ENCODE assay signal across 8 cellular contexts in the genomic region with DNA sequence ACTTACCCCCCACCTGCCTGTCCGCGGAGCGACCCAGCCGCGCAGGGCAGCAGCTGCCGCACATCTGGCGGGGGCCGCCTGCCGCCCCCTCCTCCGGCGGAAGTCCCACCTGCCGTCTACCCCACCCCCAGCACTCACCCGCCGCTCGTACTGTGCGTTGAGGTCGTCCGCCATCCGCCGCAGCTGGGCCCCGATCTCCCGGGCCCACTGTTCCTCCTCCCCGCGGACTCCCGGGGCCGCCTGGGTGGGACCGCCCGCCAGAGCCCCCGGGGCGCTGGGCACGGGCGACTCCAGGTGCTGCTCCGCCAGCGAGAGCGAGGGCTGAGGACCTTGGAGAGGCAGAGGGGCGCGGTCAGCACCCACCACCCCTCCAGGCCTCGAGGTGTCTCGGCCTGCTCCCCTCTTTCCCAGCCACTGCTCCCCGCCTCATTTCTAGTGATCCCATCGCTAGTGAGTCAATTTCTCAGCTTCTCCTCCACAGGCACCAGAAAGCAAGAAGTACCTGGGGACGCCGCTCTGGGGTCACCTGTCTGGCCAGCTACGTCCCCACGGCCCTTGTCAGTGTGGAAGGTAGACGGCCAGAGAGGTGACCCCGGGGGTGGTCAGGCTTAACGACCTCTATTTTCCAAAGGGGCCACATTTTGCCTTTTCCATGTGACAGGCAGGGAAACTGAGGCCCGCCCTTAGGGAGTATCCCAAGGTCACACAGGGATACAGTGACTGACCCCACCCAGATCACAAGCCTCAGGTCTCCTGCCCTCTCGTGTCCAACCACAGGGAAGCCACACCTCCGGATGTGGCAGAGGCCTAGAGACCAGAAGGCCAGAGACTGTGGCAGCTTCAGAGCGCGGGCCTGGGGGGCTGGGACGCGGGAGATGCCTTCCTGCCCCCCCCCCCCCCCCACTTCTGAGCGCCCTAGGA. TPM values are rescaled to one million over a fixed set of nuclear protein-coding genes. Genes with fewer than 3 reads are reported as not detected.
A peak's percentile ranks its signal among the peaks of the same experiment; 100 is the strongest.
DNase-seq lines count a peak whose midpoint lies in the region; ATAC-seq and TF ChIP-seq lines count a peak whose summit lies in the region.

No MANE protein-coding gene starts in this region.

- ATAC-seq in GM18502 (IDR thresholded peaks at IDR 0.05; ENCODE audit: poor library complexity, unreplicated experiment) (peak; percentile 24), HG03097 (IDR thresholded peaks at IDR 0.05; ENCODE audit: low FRiP score, unreplicated experiment) (peak; percentile 14)
- peak; percentile 12 for ATAC-seq in activated naive CD8-positive, alpha-beta T cell treated with anti-CD3 and anti-CD28 coated beads, Interleukin-2, amount 10 ng/mL, durations not matched to agents 7 days and 5 days (ENCODE audit: low read depth)

- H3K4me1 ChIP-seq in OCI-LY7 (ENCODE audit: insufficient read depth, low read length, poor library complexity, severe bottlenecking) (peaks cover 53% of the 10 kb centered on the region), cardiac muscle cell (ENCODE audit: low read depth) (peaks cover 20% of the 10 kb centered on the region), parathyroid adenoma (peaks cover 15% of the 10 kb centered on the region)

- no peaks in the 10 kb centered on the region for H4K20me1 ChIP-seq in OCI-LY7 (ENCODE audit: insufficient read depth, low read length)

- H3K9ac ChIP-seq in parathyroid adenoma: peak overlapping the region; percentile 96

- peak overlapping the region; percentile 89 for H3K27ac Mint-ChIP-seq in activated naive CD8-positive, alpha-beta T cell treated with anti-CD3 and anti-CD28 coated beads, Interleukin-2, amount 10 ng/mL, durations not matched to agents 7 days and 5 days

- H3K4me2 ChIP-seq in OCI-LY7 (ENCODE audit: low read length) (peak overlapping the region; percentile 99), parathyroid adenoma (ENCODE audit: low read length) (peak overlapping the region; percentile 86)

- peak overlapping the region; percentile 84 for H3K4me3 Mint-ChIP-seq in activated naive CD8-positive, alpha-beta T cell treated with anti-CD3 and anti-CD28 coated beads, Interleukin-2, amount 10 ng/mL, durations not matched to agents 7 days and 5 days

- H3K4me3 ChIP-seq in OCI-LY7 (ENCODE audit: low read depth, low read length, poor library complexity, severe bottlenecking) (peak overlapping the region; percentile 90), cardiac muscle cell (peak overlapping the region; percentile 51), parathyroid adenoma (ENCODE audit: low read depth, low read length) (peak overlapping the region; percentile 92)

- CTCF ChIA-PET in OCI-LY7 (lab: Charles Lee; ENCODE audit: unreplicated experiment): interaction anchor here (0.6 to 1.6 kb wide), 2 partner anchors 16 to 17 kb away, joined by 3 to 7 read pairs; no protein-coding TSS in a partner anchor

- H3K79me2 ChIP-seq in OCI-LY7 (ENCODE audit: insufficient read depth, low read depth, low read length): no peaks in the 10 kb centered on the region
- no peaks in the 10 kb centered on the region for H3K79me2 ChIP-seq in parathyroid adenoma

- TF ChIP-seq CTCF in OCI-LY7 (conservative IDR thresholded peaks at IDR 0.05; ENCODE audit: low read length) (no peak), cardiac muscle cell (IDR thresholded peaks at IDR 0.05; ENCODE audit: low read depth, low read length) (no peak), parathyroid adenoma (IDR thresholded peaks at IDR 0.05) (no peak)

- POLR2A ChIA-PET in OCI-LY7 (lab: Charles Lee): interaction anchor here (1.8 kb wide), 1 partner anchor 15 kb away, joined by 13 read pairs; no protein-coding TSS in a partner anchor
- POLR2A ChIA-PET in activated naive CD8-positive, alpha-beta T cell treated with anti-CD3 and anti-CD28 coated beads, Interleukin-2, amount 10 ng/mL, durations not matched to agents 7 days and 5 days (lab: Charles Lee): interaction anchor here (0.6 to 3.7 kb wide), 23 partner anchors 9 to 179 kb away, joined by 3 to 99 read pairs (median 6); a partner anchor contains a TSS

- no peaks in the 10 kb centered on the region for H3K27me3 ChIP-seq in cardiac muscle cell
- H3K27me3 ChIP-seq in parathyroid adenoma (ENCODE audit: control insufficient read depth, insufficient read depth, low read length): no peaks in the 10 kb centered on the region

- H2AFZ ChIP-seq in OCI-LY7 (ENCODE audit: low read length) (no peak overlapping the region; the same call in 1 of the 2 replicates), parathyroid adenoma (peak overlapping the region; percentile 58)

- H3K36me3 ChIP-seq in OCI-LY7 (ENCODE audit: insufficient read depth, low read length): peaks cover 6% of the 10 kb centered on the region; the same call in 1 of the 2 replicates
- no peaks in the 10 kb centered on the region for H3K36me3 ChIP-seq in cardiac muscle cell
- no peaks in the 10 kb centered on the region for H3K36me3 ChIP-seq in parathyroid adenoma (ENCODE audit: control insufficient read depth, insufficient read depth, low read length)

- H3K27ac ChIP-seq in OCI-LY7 (ENCODE audit: low read depth, low read length, poor library complexity, severe bottlenecking) (peak overlapping the region; percentile 97), cardiac muscle cell (peak overlapping the region; percentile 95), parathyroid adenoma (peak overlapping the region; percentile 100)

- no peaks in the 10 kb centered on the region for H3K9me2 ChIP-seq in OCI-LY7 (ENCODE audit: insufficient read depth, low read length)

- peaks cover 12% of the 10 kb centered on the region for H3K4me1 Mint-ChIP-seq in activated naive CD8-positive, alpha-beta T cell treated with anti-CD3 and anti-CD28 coated beads, Interleukin-2, amount 10 ng/mL, durations not matched to agents 7 days and 5 days

- intact Hi-C loops in OCI-LY7 (cut with micrococcal nuclease; ENCODE audit: unreplicated experiment): loop anchor here (1.0 kb wide), 3 partner anchors 16 to 30 kb away; a partner anchor contains a TSS

- peak; percentile 72 to 79 for DNase-seq in AML-193 (lab: John Stamatoyannopoulos, UW)
- peak; percentile 93 for DNase-seq in OCI-LY7 (ENCODE audit: low spot score)
- peak; percentile 82 for DNase-seq in activated naive CD8-positive, alpha-beta T cell treated with anti-CD3 and anti-CD28 coated beads, Interleukin-2, amount 10 ng/mL, durations not matched to agents 7 days and 5 days
- DNase-seq in cardiac muscle cell (ENCODE audit: low read depth in 1 of 2, low spot score in 1 of 2): peak; percentile 32 to 80
- DNase-seq in NCI-H1436 (lab: John Stamatoyannopoulos, UW): no peak

- H3K9me3 Mint-ChIP-seq in activated naive CD8-positive, alpha-beta T cell treated with anti-CD3 and anti-CD28 coated beads, Interleukin-2, amount 10 ng/mL, durations not matched to agents 7 days and 5 days: no peaks in the 10 kb centered on the region

- no peaks in the 10 kb centered on the region for H3K27me3 Mint-ChIP-seq in activated naive CD8-positive, alpha-beta T cell treated with anti-CD3 and anti-CD28 coated beads, Interleukin-2, amount 10 ng/mL, durations not matched to agents 7 days and 5 days

- TSS peak; percentile 91 for BruUV-seq in OCI-LY7 (replicated peaks; lab: Mats Ljungman, UMichigan)

- H3K9me3 ChIP-seq in OCI-LY7 (ENCODE audit: low read length) (no peaks in the 10 kb centered on the region), cardiac muscle cell (ENCODE audit: low read depth) (no peaks in the 10 kb centered on the region), parathyroid adenoma (ENCODE audit: control insufficient read depth, low read length) (no peaks in the 10 kb centered on the region)

- peaks cover 12% of the 10 kb centered on the region for H3K36me3 Mint-ChIP-seq in activated naive CD8-positive, alpha-beta T cell treated with anti-CD3 and anti-CD28 coated beads, Interleukin-2, amount 10 ng/mL, durations not matched to agents 7 days and 5 days

RNA-seq across cellular contexts. Expression of a gene that starts 4.3 kb away (rescaled TPM):
- total RNA-seq in OCI-LY7 (2014; rRNA removed; shearing (Covaris generic)): 6.9 and 8.9 TPM in 2 replicates
- total RNA-seq in OCI-LY7 (2022): 10.5 and 13.2 TPM in 2 replicates
- total RNA-seq in activated naive CD8-positive, alpha-beta T cell treated with anti-CD3 and anti-CD28 coated beads, Interleukin-2, amount 10 ng/mL, durations not matched to agents 7 days and 5 days: 10 to 100 TPM; 29.5 to 29.9 TPM
- total RNA-seq in cardiac muscle cell: 19.1 and 21.5 TPM in 2 replicates
- 12.9 and 19.2 TPM in 2 replicates for polyA plus RNA-seq in cardiac muscle cell

RNA-seq across cellular contexts. Expression of a gene that starts 29.6 kb away (rescaled TPM):
- 6.5 and 7.9 TPM in 2 replicates for total RNA-seq in OCI-LY7 (2014; rRNA removed; shearing (Covaris generic))
- 19.3 and 19.7 TPM in 2 replicates for total RNA-seq in OCI-LY7 (2022)
- 10 to 100 TPM; 37.8 to 39.6 TPM for total RNA-seq in activated naive CD8-positive, alpha-beta T cell treated with anti-CD3 and anti-CD28 coated beads, Interleukin-2, amount 10 ng/mL, durations not matched to agents 7 days and 5 days
- 13.8 and 22.5 TPM in 2 replicates for total RNA-seq in cardiac muscle cell
- 16.3 and 21.9 TPM in 2 replicates for polyA plus RNA-seq in cardiac muscle cell

RNA-seq across cellular contexts. Expression of a gene that starts 48.0 kb away (rescaled TPM):
- 4.6 and 5.0 TPM in 2 replicates for total RNA-seq in OCI-LY7 (2014; rRNA removed; shearing (Covaris generic))
- total RNA-seq in OCI-LY7 (2022) (7.6 and 10.3 TPM in 2 replicates), cardiac muscle cell (1.5 and 4.8 TPM in 2 replicates)
- 10 to 100 TPM; 14.2 to 15.4 TPM for total RNA-seq in activated naive CD8-positive, alpha-beta T cell treated with anti-CD3 and anti-CD28 coated beads, Interleukin-2, amount 10 ng/mL, durations not matched to agents 7 days and 5 days
- 2.8 and 5.8 TPM in 2 replicates for polyA plus RNA-seq in cardiac muscle cell
